ENCODE assay signal across 17 cellular contexts in the genomic region with DNA sequence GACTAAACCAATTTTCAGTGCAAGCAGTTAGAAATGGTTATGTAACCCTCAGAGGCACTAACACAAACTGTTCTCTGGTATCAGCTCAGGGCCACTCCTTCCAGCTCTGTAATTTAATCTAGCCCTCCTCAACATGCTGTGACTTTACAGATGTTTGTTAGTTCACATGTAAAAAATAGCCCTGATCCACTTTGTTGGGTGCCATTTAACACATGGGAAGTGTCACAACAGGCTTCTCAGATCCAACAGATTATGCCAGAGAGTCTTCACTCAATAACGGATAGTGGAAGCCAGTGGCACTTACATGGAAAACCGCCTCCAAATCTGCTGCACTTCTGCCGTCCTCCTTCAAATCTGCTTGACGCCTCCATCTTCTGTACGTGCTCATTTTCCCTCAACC.
"Had no signal": no experiment of that assay in that cellular context is flagged by ENCODE, and none has a peak within 500 bp of the region (broad histone marks: within the 10 kb centered on the region; RNA-seq: fewer than 3 reads in every experiment).

No MANE protein-coding gene starts in this region.

- H3K27ac ChIP-seq: ascending aorta, esophagus squamous epithelium, hepatocyte, prostate gland, stomach, tibial artery, WERI-Rb-1 had no signal

- H3K27me3 ChIP-seq: ascending aorta, esophagus squamous epithelium, hepatocyte, stomach, tibial artery had no signal

- H3K9me3 ChIP-seq: ascending aorta, esophagus squamous epithelium, mucosa of descending colon, prostate gland, stomach, tibial artery had no signal

- H3K4me3 ChIP-seq: ascending aorta, esophagus squamous epithelium, hepatocyte, mucosa of descending colon, prostate gland, stomach, tibial artery had no signal

- ATAC-seq: activated CD4-positive, alpha-beta T cell treated with anti-CD3 and anti-CD28 coated beads for 36 hours; activated CD8-positive, alpha-beta T cell treated with anti-CD3 and anti-CD28 coated beads for 36 hours; mucosa of descending colon; natural killer cell had no signal

- H3K4me1 ChIP-seq: ascending aorta, esophagus squamous epithelium, prostate gland had no signal

- DNase-seq: activated CD4-positive, alpha-beta T cell treated with anti-CD3 and anti-CD28 coated beads for 36 hours; activated CD8-positive, alpha-beta memory T cell treated with anti-CD3 and anti-CD28 coated beads, Interleukin-2, amount 50 U/mL, for 4 hours; activated CD8-positive, alpha-beta T cell treated with anti-CD3 and anti-CD28 coated beads for 36 hours; activated naive CD4-positive, alpha-beta T cell; esophagus squamous epithelium; foreskin melanocyte; mucosa of descending colon; natural killer cell; stimulated activated CD4-positive, alpha-beta T cell treated with anti-CD3 and anti-CD28 coated beads, Interleukin-15, amount 100 ng/mL, for 24 hours; stimulated activated CD4-positive, alpha-beta T cell treated with anti-CD3 and anti-CD28 coated beads, Interleukin-4, amount 100 ng/mL, for 4 hours; stomach; T-helper 1 cell; tibial artery; WERI-Rb-1 had no signal
